Comparison of ENCODE assay signal across 9 cellular contexts in the genomic region with DNA sequence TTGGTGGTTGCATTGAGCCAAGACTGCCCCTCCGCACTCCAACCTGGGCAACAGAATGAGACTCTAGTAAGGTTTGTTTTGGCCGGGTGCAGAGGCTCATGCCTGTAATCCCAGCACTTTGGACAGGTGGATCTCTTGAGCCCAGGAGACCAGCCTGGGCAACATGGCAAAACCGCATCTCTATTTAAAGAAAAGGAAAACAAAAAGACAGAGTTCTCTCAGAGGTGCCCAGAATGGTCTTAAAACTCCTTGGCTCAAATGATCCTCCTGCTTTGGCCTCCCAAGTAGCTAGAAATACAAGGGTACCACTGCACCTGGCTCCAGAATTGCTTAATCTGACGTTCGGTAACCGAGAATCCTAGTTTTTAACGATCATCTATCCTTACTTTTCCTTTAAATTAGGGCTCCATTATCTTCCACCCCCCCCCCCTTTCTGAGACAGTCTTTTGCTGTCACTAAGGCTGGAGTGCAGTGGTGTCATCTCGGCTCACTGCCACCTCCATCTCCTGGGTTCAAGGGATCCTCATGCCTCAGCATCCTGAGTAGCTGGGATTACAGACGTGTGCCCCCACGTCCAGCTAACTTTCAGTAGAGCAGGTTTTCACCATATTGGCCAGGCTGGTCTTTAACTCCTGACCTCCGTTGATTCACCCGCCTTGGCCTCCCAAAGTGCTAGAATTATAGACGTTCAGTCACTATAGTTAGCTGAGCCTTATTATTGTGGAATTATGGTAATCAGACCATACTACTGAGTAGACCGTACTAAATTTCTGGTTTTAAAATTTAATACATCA. TPM values are rescaled to one million over a fixed set of nuclear protein-coding genes. Genes with fewer than 3 reads are reported as not detected.
DNase-seq lines count a peak whose midpoint lies in the region; ATAC-seq, FAIRE-seq and TF ChIP-seq lines count a peak whose summit lies in the region.
"Had no signal": no experiment of that assay in that cellular context is flagged by ENCODE, and none has a peak within 500 bp of the region (broad histone marks: within the 10 kb centered on the region; RNA-seq: fewer than 3 reads in every experiment).

No MANE protein-coding gene starts in this region.

- H3K4me1 ChIP-seq in Panc1 (ENCODE audit: control insufficient read depth, insufficient read depth, low read length) (peaks cover 29% of the 10 kb centered on the region), endothelial cell of umbilical vein (ENCODE audit: control insufficient read depth, extremely low read depth, insufficient read depth, low read length) (peaks cover 18% of the 10 kb centered on the region)

- BruUV-seq in Panc1 (replicated peaks; lab: Mats Ljungman, UMichigan) = no TSS peak
- no TSS peak for BruUV-seq in endothelial cell of umbilical vein (replicated peaks; lab: Mats Ljungman, UMichigan)

- H3K4me2 ChIP-seq in endothelial cell of umbilical vein (ENCODE audit: insufficient read depth, low read length) = peak overlapping the region; percentile 79

- TF ChIP-seq POLR2A in GM18951 (IDR thresholded peaks at IDR 0.05; ENCODE audit: extremely low read depth, insufficient read depth, insufficient read length) (peak; percentile 20), endothelial cell of umbilical vein (IDR thresholded peaks at IDR 0.05; ENCODE audit: low read depth, low read length) (no peak)

- H3K27me3 ChIP-seq in Panc1 (ENCODE audit: control insufficient read depth, insufficient read depth, low read length) (no peaks in the 10 kb centered on the region), endothelial cell of umbilical vein (ENCODE audit: control insufficient read depth in 2 of 2, insufficient read depth in 2 of 2, low read length in 2 of 2) (no peaks in the 10 kb centered on the region)

- no peak for FAIRE-seq in endothelial cell of umbilical vein (lab: Jason Lieb, UNC)
- FAIRE-seq: islet of Langerhans had no signal

- no peaks in the 10 kb centered on the region for H3K9me1 ChIP-seq in endothelial cell of umbilical vein (replicated peaks; ENCODE audit: control insufficient read depth, extremely low read depth, insufficient read depth, low read length)

- H3K9me3 ChIP-seq in Panc1 (ENCODE audit: control insufficient read depth, insufficient read depth, low read depth, low read length) = no peaks in the 10 kb centered on the region
- no peaks in the 10 kb centered on the region for H3K9me3 ChIP-seq in endothelial cell of umbilical vein (replicated peaks; ENCODE audit: control insufficient read depth, insufficient read depth, low read length)

- CTCF ChIA-PET in Panc1 (lab: Charles Lee) = interaction anchor here (0.7 kb wide), 1 partner anchor 141 kb away, joined by 6 read pairs; no protein-coding TSS in a partner anchor
- CTCF ChIA-PET in endothelial cell of umbilical vein (lab: Charles Lee) = interaction anchor here (1.4 kb wide), 1 partner anchor 19 kb away, joined by 4 read pairs; the partner anchor contains the start of gene CENATAC

- DNase-seq in Panc1 (ENCODE audit: low read depth, low spot score) = no peak
- DNase-seq in endothelial cell of umbilical vein (ENCODE audit: low read depth, low spot score) = no peak
- no peak for DNase-seq in retinal pigment epithelial cell (ENCODE audit: low read depth)
- DNase-seq in COR-L47 (lab: John Stamatoyannopoulos, UW) = no peak
- no peak for DNase-seq in cardiac septum (ENCODE audit: low spot score)

- H4K20me1 ChIP-seq in endothelial cell of umbilical vein (replicated peaks; ENCODE audit: control insufficient read depth, extremely low read depth, insufficient read depth, low read length) = no peaks in the 10 kb centered on the region

- dilution Hi-C loops in endothelial cell of umbilical vein (cut with MboI; ENCODE audit: extremely low pct_ligation_motif_present, low sequenced_read_pairs) = no loop called here

- POLR2A ChIA-PET in Panc1 (lab: Charles Lee) (interaction anchor here (0.6 kb wide), 1 partner anchor 648 kb away, joined by 3 read pairs; no protein-coding TSS in a partner anchor), endothelial cell of umbilical vein (lab: Charles Lee) (no interaction called here)

- H3K9ac ChIP-seq in endothelial cell of umbilical vein (replicated peaks; ENCODE audit: extremely low read depth, insufficient read depth, low read length) = peak overlapping the region; percentile 85

- H3K36me3 ChIP-seq in Panc1 (ENCODE audit: control insufficient read depth, insufficient read depth, low read length) = peaks cover 26% of the 10 kb centered on the region
- H3K36me3 ChIP-seq in endothelial cell of umbilical vein (ENCODE audit: control insufficient read depth in 2 of 2, extremely low read depth in 1 of 2, insufficient read depth in 2 of 2, low read length in 2 of 2) = peaks cover 21% of the 10 kb centered on the region in 2 experiments

- in situ Hi-C loops in GM18951 (cut with MboI; ENCODE audit: low sequenced_read_pairs, unreplicated experiment) = no loop called here
- in situ Hi-C loops in Panc1 (cut with HindIII; ENCODE audit: low pct_unique_long_range_greater_than_20kb, low sequenced_read_pairs) = loop anchor here (5.0 kb wide), 1 partner anchor 224 kb away; the partner anchor contains the start of gene DDX6

- peaks cover 44% of the 10 kb centered on the region for H3K79me2 ChIP-seq in endothelial cell of umbilical vein (ENCODE audit: control insufficient read depth, insufficient read depth, low read length)

- TF ChIP-seq CTCF in Panc1 (IDR thresholded peaks at IDR 0.05) = no peak
- no peak for TF ChIP-seq CTCF in endothelial cell of umbilical vein (IDR thresholded peaks at IDR 0.05; ENCODE audit: extremely low read depth in 1 of 2, insufficient read depth in 1 of 2, low read depth in 1 of 2, low read length in 2 of 2)
- TF ChIP-seq CTCF in retinal pigment epithelial cell (conservative IDR thresholded peaks at IDR 0.05; ENCODE audit: low read depth, low read length) = no peak

- H3K27ac ChIP-seq in Panc1 (ENCODE audit: low read length) (peak overlapping the region; percentile 99), endothelial cell of umbilical vein (ENCODE audit: insufficient read depth, low read depth, low read length) (no peak overlapping the region)

- no peak overlapping the region for H2AFZ ChIP-seq in endothelial cell of umbilical vein (ENCODE audit: low read depth, low read length)

- peak overlapping the region; percentile 67 to 85 for H3K4me3 ChIP-seq in Panc1 (ENCODE audit: low read depth in 2 of 2, low read length in 2 of 2)
- peak overlapping the region in 1 of 3 experiments; percentile 98 for H3K4me3 ChIP-seq in endothelial cell of umbilical vein (replicated peaks in 1 of 3; ENCODE audit: insufficient read depth in 1 of 3, low read depth in 1 of 3, low read length in 3 of 3)
- H3K4me3 ChIP-seq in retinal pigment epithelial cell (ENCODE audit: low read length) = peak overlapping the region; percentile 97

- no peak for ATAC-seq in Panc1
- ATAC-seq in GM18511 (IDR thresholded peaks at IDR 0.05; ENCODE audit: unreplicated experiment) = no peak
- no peak for ATAC-seq in HG03378 (IDR thresholded peaks at IDR 0.05; ENCODE audit: unreplicated experiment)

- intact Hi-C loops in Panc1 (cut with micrococcal nuclease; ENCODE audit: unreplicated experiment) (no loop called here), endothelial cell of umbilical vein (cut with micrococcal nuclease) (loop anchor here (5.0 kb wide), 1 partner anchor 89 kb away; the partner anchor contains the start of gene BCL9L), cardiac septum (cut with DNase I) (no loop called here)

RNA-seq across cellular contexts. Expression of gene RPS25, which starts 1.7 kb away (rescaled TPM):
- total RNA-seq in Panc1 (2021; ENCODE audit: unreplicated experiment) = 1,083 TPM
- 1,187 TPM for polyA plus RNA-seq in Panc1 (2012; ENCODE audit: insufficient read length)
- total RNA-seq in endothelial cell of umbilical vein = 992 and 1,027 TPM in 2 replicates
- 579 and 887 TPM in 2 replicates for polyA plus RNA-seq in endothelial cell of umbilical vein
- 2,801 and 3,403 TPM in 2 replicates for polyA plus RNA-seq in endothelial cell of umbilical vein (2011; cell fraction: cytosol; rRNA removed)
- 742 and 981 TPM in 2 replicates for polyA plus RNA-seq in endothelial cell of umbilical vein (2011; cell fraction: nucleus; rRNA removed)
- 1,355 and 1,476 TPM in 2 replicates for polyA plus RNA-seq in endothelial cell of umbilical vein (2012)
- 61.2 and 80.7 TPM in 2 replicates for polyA minus RNA-seq in endothelial cell of umbilical vein
- 297 TPM for polyA minus RNA-seq in endothelial cell of umbilical vein (2011; cell fraction: cytosol; rRNA and poly(A)+ RNA removed)
- polyA minus RNA-seq in endothelial cell of umbilical vein (2011; cell fraction: nucleus; rRNA and poly(A)+ RNA removed) = 28.8 and 29.7 TPM in 2 replicates
- 572 TPM for total RNA-seq in cardiac septum

RNA-seq across cellular contexts. Expression of gene TRAPPC4, which starts 2.2 kb away (rescaled TPM):
- total RNA-seq in Panc1 (2021; ENCODE audit: unreplicated experiment) (78.9 TPM), endothelial cell of umbilical vein (64.2 and 79.3 TPM in 2 replicates), cardiac septum (42.4 TPM)
- polyA plus RNA-seq in Panc1 (2012; ENCODE audit: insufficient read length) = 88.8 TPM
- polyA plus RNA-seq in endothelial cell of umbilical vein = 180 and 224 TPM in 2 replicates
- polyA plus RNA-seq in endothelial cell of umbilical vein (2011; cell fraction: cytosol; rRNA removed) = 149 and 157 TPM in 2 replicates
- polyA plus RNA-seq in endothelial cell of umbilical vein (2011; cell fraction: nucleus; rRNA removed) = 75.4 and 81.5 TPM in 2 replicates
- 136 and 157 TPM in 2 replicates for polyA plus RNA-seq in endothelial cell of umbilical vein (2012)
- polyA minus RNA-seq in endothelial cell of umbilical vein = 108 and 114 TPM in 2 replicates
- 17.2 TPM for polyA minus RNA-seq in endothelial cell of umbilical vein (2011; cell fraction: cytosol; rRNA and poly(A)+ RNA removed)
- polyA minus RNA-seq in endothelial cell of umbilical vein (2011; cell fraction: nucleus; rRNA and poly(A)+ RNA removed) = 22.6 and 23.1 TPM in 2 replicates

RNA-seq across cellular contexts. Expression of gene SLC37A4, which starts 14.3 kb away (rescaled TPM):
- 33.2 TPM for total RNA-seq in Panc1 (2021; ENCODE audit: unreplicated experiment)
- 18.8 TPM for polyA plus RNA-seq in Panc1 (2012; ENCODE audit: insufficient read length)
- total RNA-seq in endothelial cell of umbilical vein = 19.9 and 21.5 TPM in 2 replicates
- 36.5 and 41.9 TPM in 2 replicates for polyA plus RNA-seq in endothelial cell of umbilical vein
- 27.4 and 27.8 TPM in 2 replicates for polyA plus RNA-seq in endothelial cell of umbilical vein (2011; cell fraction: cytosol; rRNA removed)
- 58.3 and 71.9 TPM in 2 replicates for polyA plus RNA-seq in endothelial cell of umbilical vein (2011; cell fraction: nucleus; rRNA removed)
- polyA plus RNA-seq in endothelial cell of umbilical vein (2012) = 15.8 and 17.6 TPM in 2 replicates
- polyA minus RNA-seq in endothelial cell of umbilical vein = 42.3 and 44.5 TPM in 2 replicates
- 12.2 TPM for polyA minus RNA-seq in endothelial cell of umbilical vein (2011; cell fraction: cytosol; rRNA and poly(A)+ RNA removed)
- 8.3 and 10.9 TPM in 2 replicates for polyA minus RNA-seq in endothelial cell of umbilical vein (2011; cell fraction: nucleus; rRNA and poly(A)+ RNA removed)
- 3.9 TPM for total RNA-seq in cardiac septum

RNA-seq across cellular contexts. Expression of gene CENATAC, which starts 18.5 kb away (rescaled TPM):
- total RNA-seq in Panc1 (2021; ENCODE audit: unreplicated experiment) (45.4 TPM), endothelial cell of umbilical vein (39.0 and 41.8 TPM in 2 replicates), cardiac septum (15.0 TPM)
- 12.1 TPM for polyA plus RNA-seq in Panc1 (2012; ENCODE audit: insufficient read length)
- polyA plus RNA-seq in endothelial cell of umbilical vein = 14.2 and 14.6 TPM in 2 replicates
- 5.3 and 6.9 TPM in 2 replicates for polyA plus RNA-seq in endothelial cell of umbilical vein (2011; cell fraction: cytosol; rRNA removed)
- 116 and 137 TPM in 2 replicates for polyA plus RNA-seq in endothelial cell of umbilical vein (2011; cell fraction: nucleus; rRNA removed)
- polyA plus RNA-seq in endothelial cell of umbilical vein (2012) = 10.8 and 17.7 TPM in 2 replicates
- 18.3 and 23.0 TPM in 2 replicates for polyA minus RNA-seq in endothelial cell of umbilical vein
- 10.9 TPM for polyA minus RNA-seq in endothelial cell of umbilical vein (2011; cell fraction: cytosol; rRNA and poly(A)+ RNA removed)
- polyA minus RNA-seq in endothelial cell of umbilical vein (2011; cell fraction: nucleus; rRNA and poly(A)+ RNA removed) = 40.3 and 48.5 TPM in 2 replicates

RNA-seq across cellular contexts. Expression of gene HYOU1, which starts 40.6 kb away (rescaled TPM):
- 268 TPM for total RNA-seq in Panc1 (2021; ENCODE audit: unreplicated experiment)
- polyA plus RNA-seq in Panc1 (2012; ENCODE audit: insufficient read length) = 193 TPM
- total RNA-seq in endothelial cell of umbilical vein = 286 and 302 TPM in 2 replicates
- 318 and 355 TPM in 2 replicates for polyA plus RNA-seq in endothelial cell of umbilical vein
- 263 and 280 TPM in 2 replicates for polyA plus RNA-seq in endothelial cell of umbilical vein (2011; cell fraction: cytosol; rRNA removed)
- 330 and 348 TPM in 2 replicates for polyA plus RNA-seq in endothelial cell of umbilical vein (2011; cell fraction: nucleus; rRNA removed)
- polyA plus RNA-seq in endothelial cell of umbilical vein (2012) = 217 and 236 TPM in 2 replicates
- 356 and 385 TPM in 2 replicates for polyA minus RNA-seq in endothelial cell of umbilical vein
- polyA minus RNA-seq in endothelial cell of umbilical vein (2011; cell fraction: cytosol; rRNA and poly(A)+ RNA removed) = 50.0 TPM
- 97.4 and 134 TPM in 2 replicates for polyA minus RNA-seq in endothelial cell of umbilical vein (2011; cell fraction: nucleus; rRNA and poly(A)+ RNA removed)
- total RNA-seq in cardiac septum = 90.7 TPM
